ENCODE assay signal across 1 cellular context in the genomic region with DNA sequence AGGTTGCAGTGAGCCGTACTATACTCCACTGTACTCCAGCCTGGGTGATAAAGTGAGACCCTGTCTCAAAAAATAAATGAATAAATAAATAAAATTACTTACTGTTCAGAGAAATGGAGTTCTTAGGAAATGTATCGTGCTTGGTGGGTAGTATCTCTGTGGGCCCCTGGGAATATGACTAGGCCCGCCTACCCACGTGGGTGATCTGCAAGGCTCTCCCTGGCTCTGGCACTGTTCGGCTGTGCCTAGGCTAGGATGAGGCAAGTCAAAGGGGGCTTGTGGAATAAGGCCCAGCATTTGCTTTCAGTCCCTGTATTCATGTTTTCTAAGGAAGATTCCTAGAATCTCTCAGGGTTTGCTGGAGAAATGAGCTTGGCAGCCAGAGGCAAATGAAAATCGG.
TF ChIP-seq lines count a peak whose summit lies in the region.

No MANE protein-coding gene starts in this region.

TF ChIP-seq in WTC11, 78 proteins besides CTCF, POLR2A, EP300 and RAD21 (continued from another document):
- TF ChIP-seq E2F4 (CRISPR knock-in tag; IDR thresholded peaks at IDR 0.05; ENCODE audit: borderline replicate concordance, low read depth) = no peak
- TF ChIP-seq ATF1 (CRISPR knock-in tag; IDR thresholded peaks at IDR 0.05) = no peak
- no peak for TF ChIP-seq NFE2L1 (CRISPR knock-in tag; IDR thresholded peaks at IDR 0.05)
- no peak for TF ChIP-seq ARID4B (CRISPR knock-in tag; IDR thresholded peaks at IDR 0.05; ENCODE audit: borderline replicate concordance)
